Comparison of ENCODE assay signal across 14 cellular contexts in genomic region chr10:97494151-97494550, GRCh38. TPM values are rescaled to one million over a fixed set of nuclear protein-coding genes. Genes with fewer than 3 reads are reported as not detected.
A peak's percentile ranks its signal among the peaks of the same experiment; 100 is the strongest.
DNase-seq lines count a peak whose midpoint lies in the region; ATAC-seq and TF ChIP-seq lines count a peak whose summit lies in the region.
"Had no signal": no experiment of that assay in that cellular context is flagged by ENCODE, and none has a peak within 500 bp of the region (broad histone marks: within the 10 kb centered on the region; RNA-seq: fewer than 3 reads in every experiment).

No MANE protein-coding gene starts in this region.

- H4K20me1 ChIP-seq in PC-3 (ENCODE audit: low read length), result peaks cover 26% of the 10 kb centered on the region; the same call in 1 of the 2 replicates

- peak overlapping the region; percentile 19 for H3K27ac ChIP-seq in CD4-positive, alpha-beta memory T cell (ENCODE audit: low read depth, low read length)
- no peak overlapping the region for H3K27ac ChIP-seq in PC-3 (ENCODE audit: low read length)
- H3K27ac ChIP-seq: prostate gland had no signal

- no peaks in the 10 kb centered on the region for H3K9me3 ChIP-seq in CD4-positive, alpha-beta memory T cell (ENCODE audit: control insufficient read depth in 1 of 2, low read length in 2 of 2)
- H3K9me3 ChIP-seq in PC-3 (ENCODE audit: low read length), result no peaks in the 10 kb centered on the region
- H3K9me3 ChIP-seq: BE2C, prostate gland, tibial nerve had no signal

- BruUV-seq in PC-3 (replicated peaks; lab: Mats Ljungman, UMichigan), result no TSS peak

- H3K36me3 ChIP-seq in CD4-positive, alpha-beta memory T cell (ENCODE audit: insufficient read depth, low read length), result no peaks in the 10 kb centered on the region
- no peaks in the 10 kb centered on the region for H3K36me3 ChIP-seq in PC-3 (ENCODE audit: low read depth, low read length)
- H3K36me3 ChIP-seq: prostate gland had no signal

- no peaks in the 10 kb centered on the region for H3F3A ChIP-seq in PC-3 (ENCODE audit: low read length, unreplicated experiment)

- no peaks in the 10 kb centered on the region for H3K9me3 Mint-ChIP-seq in CD4-positive, alpha-beta memory T cell
- no peaks in the 10 kb centered on the region for H3K9me3 Mint-ChIP-seq in naive thymus-derived CD8-positive, alpha-beta T cell

- H3K4me1 ChIP-seq in CD4-positive, alpha-beta memory T cell (ENCODE audit: insufficient read depth, low read length), result peaks cover 61% of the 10 kb centered on the region
- peaks cover 11% of the 10 kb centered on the region for H3K4me1 ChIP-seq in PC-3 (ENCODE audit: insufficient read depth, low read length)
- H3K4me1 ChIP-seq: BE2C had no signal

- no peak overlapping the region for H2AFZ ChIP-seq in PC-3 (ENCODE audit: low read length)

- POLR2A ChIA-PET in CD4-positive, alpha-beta memory T cell (lab: Charles Lee; ENCODE audit: partially characterized antibody), result no interaction called here
- POLR2A ChIA-PET in PC-3 (lab: Charles Lee; ENCODE audit: unreplicated experiment), result no interaction called here
- POLR2A ChIA-PET in naive thymus-derived CD8-positive, alpha-beta T cell (lab: Charles Lee), result no interaction called here

- no peaks in the 10 kb centered on the region for H3K27me3 ChIP-seq in CD4-positive, alpha-beta memory T cell (ENCODE audit: insufficient read depth, low read length)
- no peaks in the 10 kb centered on the region for H3K27me3 ChIP-seq in PC-3 (ENCODE audit: low read length)
- H3K27me3 ChIP-seq: tibial nerve had no signal

- H3K4me2 ChIP-seq in PC-3 (ENCODE audit: low read length), result peak overlapping the region; percentile 5; the same call in 1 of the 2 replicates

- peaks cover 0 to 2% of the 10 kb centered on the region in 2 donors for H3K27me3 Mint-ChIP-seq in CD4-positive, alpha-beta memory T cell
- H3K27me3 Mint-ChIP-seq in naive thymus-derived CD8-positive, alpha-beta T cell, result no peaks in the 10 kb centered on the region

- H3K9ac ChIP-seq in PC-3 (ENCODE audit: low read length), result no peak overlapping the region

- H3K4me3 ChIP-seq in CD4-positive, alpha-beta memory T cell (ENCODE audit: low read length in 2 of 2), result no peak overlapping the region
- no peak overlapping the region for H3K4me3 ChIP-seq in PC-3 (ENCODE audit: low read length)
- no peak overlapping the region for H3K4me3 ChIP-seq in fibroblast of mammary gland (ENCODE audit: control insufficient read depth, low read depth, low read length)
- H3K4me3 ChIP-seq: prostate gland, tibial nerve had no signal

- H3K27ac Mint-ChIP-seq in CD4-positive, alpha-beta memory T cell, result peak overlapping the region in 6 of 7 donors; percentile 39 to 88 (median 76)
- H3K27ac Mint-ChIP-seq in naive thymus-derived CD8-positive, alpha-beta T cell, result peak overlapping the region in 8 of 10 donors; percentile 25 to 93 (median 88)

- no peak for DNase-seq in CD4-positive, alpha-beta memory T cell
- DNase-seq in PC-3 (no peak), fibroblast of mammary gland (ENCODE audit: low read depth) (peak; percentile 36), NCI-H2171 (lab: John Stamatoyannopoulos, UW) (no peak), GM19240 (ENCODE audit: insufficient read length, low spot score) (no peak), GM10266 (ENCODE audit: extremely low spot score) (no peak), A172 (ENCODE audit: low spot score) (no peak)
- DNase-seq in naive thymus-derived CD8-positive, alpha-beta T cell, result no peak
- DNase-seq: BE2C, EL, NCI-H2081, T-helper 9 cell had no signal

- peaks cover 37 to 66% (median 49%) of the 10 kb centered on the region in 4 donors for H3K4me1 Mint-ChIP-seq in CD4-positive, alpha-beta memory T cell
- H3K4me1 Mint-ChIP-seq in naive thymus-derived CD8-positive, alpha-beta T cell, result peaks cover 28 to 71% (median 64%) of the 10 kb centered on the region in 4 donors

- H3K79me2 ChIP-seq in PC-3 (ENCODE audit: low read length), result peaks cover 89% of the 10 kb centered on the region

- intact Hi-C loops in CD4-positive, alpha-beta memory T cell (cut with micrococcal nuclease), result no loop called here
- intact Hi-C loops in PC-3 (cut with micrococcal nuclease), result no loop called here

- ATAC-seq in PC-3, result no peak
- no peak for ATAC-seq in naive thymus-derived CD8-positive, alpha-beta T cell

- no peak for TF ChIP-seq CTCF in PC-3 (conservative IDR thresholded peaks at IDR 0.05; ENCODE audit: low read depth, low read length)
- no peak for TF ChIP-seq CTCF in fibroblast of mammary gland (conservative IDR thresholded peaks at IDR 0.05; ENCODE audit: control insufficient read depth, insufficient read depth, low read depth, low read length)
- no peak for TF ChIP-seq CTCF in GM10266 (IDR thresholded peaks at IDR 0.05; ENCODE audit: control insufficient read depth, insufficient read depth, low read depth, missing control alignments)

- H3K9me2 ChIP-seq in PC-3 (replicated peaks; ENCODE audit: low read length), result no peaks in the 10 kb centered on the region

- H3K36me3 Mint-ChIP-seq in CD4-positive, alpha-beta memory T cell, result peaks cover 0 to 27% of the 10 kb centered on the region in 2 donors
- H3K36me3 Mint-ChIP-seq in naive thymus-derived CD8-positive, alpha-beta T cell, result peaks cover 0 to 19% (median 0%) of the 10 kb centered on the region in 3 donors

- CTCF ChIA-PET in CD4-positive, alpha-beta memory T cell (lab: Charles Lee; ENCODE audit: partially characterized antibody), result interaction anchor here (1.3 kb wide), 1 partner anchor 29 kb away, joined by 4 read pairs; no protein-coding TSS in a partner anchor
- CTCF ChIA-PET in PC-3 (lab: Charles Lee), result no interaction called here

- peak overlapping the region in 2 of 8 donors; percentile 74 to 82 for H3K4me3 Mint-ChIP-seq in CD4-positive, alpha-beta memory T cell
- H3K4me3 Mint-ChIP-seq in naive thymus-derived CD8-positive, alpha-beta T cell, result peak overlapping the region in 3 of 10 donors; percentile 5 to 60 (median 52)

RNA-seq across cellular contexts. Expression of gene MMS19, which starts 4.1 kb away (rescaled TPM):
- total RNA-seq in CD4-positive, alpha-beta memory T cell, result 100 to 1,000 TPM; 109 to 111 TPM
- 10 to 100 TPM; 35.9 to 43.1 TPM for polyA plus RNA-seq in CD4-positive, alpha-beta memory T cell
- total RNA-seq in PC-3 (2014; rRNA removed), result 65.5 and 78.2 TPM in 2 replicates
- 100 to 1,000 TPM; 106 to 111 TPM for total RNA-seq in naive thymus-derived CD8-positive, alpha-beta T cell
- 10 to 100 TPM; 31.2 to 37.3 (median 32.4) TPM for polyA plus RNA-seq in naive thymus-derived CD8-positive, alpha-beta T cell
- 90.4 and 105 TPM in 2 replicates for total RNA-seq in A172 (2014; rRNA removed; shearing (Covaris generic))

RNA-seq across cellular contexts. Expression of gene UBTD1, which starts 4.6 kb away (rescaled TPM):
- 1 to 10 TPM; 1.9 TPM for total RNA-seq in CD4-positive, alpha-beta memory T cell
- 1 to 10 TPM; 1.3 to 1.7 TPM for polyA plus RNA-seq in CD4-positive, alpha-beta memory T cell
- 18.5 and 32.3 TPM in 2 replicates for total RNA-seq in PC-3 (2014; rRNA removed)
- total RNA-seq in naive thymus-derived CD8-positive, alpha-beta T cell, result 1 to 10 TPM; 1.6 to 2.7 TPM
- 1 to 10 TPM; 1.2 to 2.5 (median 1.3) TPM for polyA plus RNA-seq in naive thymus-derived CD8-positive, alpha-beta T cell
- total RNA-seq in A172 (2014; rRNA removed; shearing (Covaris generic)), result 37.6 and 53.8 TPM in 2 replicates

RNA-seq across cellular contexts. Expression of gene ZDHHC16, which starts 48.2 kb away (rescaled TPM):
- 10 to 100 TPM; 29.6 to 29.7 TPM for total RNA-seq in CD4-positive, alpha-beta memory T cell
- polyA plus RNA-seq in CD4-positive, alpha-beta memory T cell, result 10 to 100 TPM; 33.9 to 52.1 TPM
- 35.1 and 47.1 TPM in 2 replicates for total RNA-seq in PC-3 (2014; rRNA removed)
- total RNA-seq in naive thymus-derived CD8-positive, alpha-beta T cell, result 10 to 100 TPM; 28.1 to 29.3 TPM
- 10 to 100 TPM; 20.0 to 31.4 (median 25.3) TPM for polyA plus RNA-seq in naive thymus-derived CD8-positive, alpha-beta T cell
- 85.5 and 108 TPM in 2 replicates for total RNA-seq in A172 (2014; rRNA removed; shearing (Covaris generic))

RNA-seq across cellular contexts. Expression of gene EXOSC1, which starts 48.3 kb away (rescaled TPM):
- total RNA-seq in CD4-positive, alpha-beta memory T cell, result 10 to 100 TPM; 60.6 to 62.7 TPM
- polyA plus RNA-seq in CD4-positive, alpha-beta memory T cell, result 10 to 100 TPM; 93.3 to 93.7 TPM
- total RNA-seq in PC-3 (2014; rRNA removed), result 23.0 and 34.7 TPM in 2 replicates
- total RNA-seq in naive thymus-derived CD8-positive, alpha-beta T cell, result 10 to 100 TPM; 46.9 to 50.6 TPM
- polyA plus RNA-seq in naive thymus-derived CD8-positive, alpha-beta T cell, result 10 to 100 TPM; 67.4 to 87.0 (median 77.1) TPM
- 101 and 116 TPM in 2 replicates for total RNA-seq in A172 (2014; rRNA removed; shearing (Covaris generic))
